9 cellular contexts compared by ENCODE assay signal in genomic region chr5:156934450-156935211, GRCh38. TPM values are rescaled to one million over a fixed set of nuclear protein-coding genes. Genes with fewer than 3 reads are reported as not detected.
DNase-seq lines count a peak whose midpoint lies in the region; ATAC-seq and TF ChIP-seq lines count a peak whose summit lies in the region.
"Had no signal": no experiment of that assay in that cellular context is flagged by ENCODE, and none has a peak within 500 bp of the region (broad histone marks: within the 10 kb centered on the region; RNA-seq: fewer than 3 reads in every experiment).

No MANE protein-coding gene starts in this region.

- H3K4me3 Mint-ChIP-seq in natural killer cell, result no peak overlapping the region

- peak in 2 of 3 experiments; percentile 8 to 31 for DNase-seq in NCI-H1417 (lab: John Stamatoyannopoulos, UW)
- DNase-seq in NCI-H1417 treated with DMSO at 0.1 percent for 48 hours (lab: John Stamatoyannopoulos, UW), result no peak
- no peak for DNase-seq in HFF-Myc (ENCODE audit: extremely low read depth, low read depth)
- peak in 3 of 5 experiments; percentile 8 to 73 (median 15) for DNase-seq in T-helper 2 cell
- no peak for DNase-seq in brain microvascular endothelial cell
- DNase-seq in natural killer cell, result peak; percentile 51
- DNase-seq in NCI-H128 (lab: John Stamatoyannopoulos, UW; ENCODE audit: unreplicated experiment), result no peak

- H3K4me3 ChIP-seq in HFF-Myc (replicated peaks; ENCODE audit: low read depth, low read length) (no peak overlapping the region), brain microvascular endothelial cell (ENCODE audit: low read depth, low read length) (no peak overlapping the region)
- H3K4me3 ChIP-seq: BLaER1 had no signal

- peak overlapping the region; percentile 65 to 78 for H3K27ac Mint-ChIP-seq in natural killer cell

- H3K27me3 ChIP-seq in brain microvascular endothelial cell (replicated peaks), result no peaks in the 10 kb centered on the region

- TF ChIP-seq CTCF in HFF-Myc (IDR thresholded peaks at IDR 0.05; ENCODE audit: low read depth, low read length, missing control alignments) (peak; percentile 63), brain microvascular endothelial cell (IDR thresholded peaks at IDR 0.05; ENCODE audit: low read depth, low read length, missing control alignments) (peak; percentile 30), natural killer cell (IDR thresholded peaks at IDR 0.05) (peak; percentile 93)

- H3K36me3 ChIP-seq in brain microvascular endothelial cell (replicated peaks), result no peaks in the 10 kb centered on the region
- H3K36me3 ChIP-seq: BLaER1 had no signal

- ATAC-seq in natural killer cell, result peak; percentile 68 to 71 (median 69)
- no peak for ATAC-seq in GM21786 (IDR thresholded peaks at IDR 0.05; ENCODE audit: unreplicated experiment)

- peaks cover 3% of the 10 kb centered on the region in 2 donors for H3K9me3 Mint-ChIP-seq in natural killer cell

- peaks cover under 1% of the 10 kb centered on the region for H3K36me3 Mint-ChIP-seq in natural killer cell

- intact Hi-C loops in natural killer cell (cut with micrococcal nuclease), result loop anchor here (1.0 to 10.0 kb wide), 2 partner anchors 200 to 990 kb away; no protein-coding TSS in a partner anchor

- in situ Hi-C loops in brain microvascular endothelial cell (cut with HindIII; ENCODE audit: low pct_ligation_motif_present, low sequenced_read_pairs), result no loop called here

- peaks cover 48 to 59% of the 10 kb centered on the region in 2 donors for H3K4me1 Mint-ChIP-seq in natural killer cell

- no peak overlapping the region for H3K27ac ChIP-seq in brain microvascular endothelial cell
- H3K27ac ChIP-seq: BLaER1 had no signal

- peaks cover 0 to 2% of the 10 kb centered on the region in 2 donors for H3K27me3 Mint-ChIP-seq in natural killer cell (ENCODE audit: low read depth in 2 of 2)

RNA-seq across cellular contexts. Expression of gene TIMD4, which starts 28.4 kb away (rescaled TPM):
- 1 to 10 TPM; 2.6 to 3.6 (median 3.0) TPM for total RNA-seq in natural killer cell

Comparison
In these comparisons a context has a peak if more than half of its experiments do, and no peak if none do; other contexts are left out.
1. DNase-seq: peak in NCI-H1417 (2 of 3), T-helper 2 cell (3 of 5) and natural killer cell (single experiment); none in NCI-H1417 treated with DMSO at 0.1 percent for 48 hours (single experiment), HFF-Myc (single experiment), brain microvascular endothelial cell (single experiment) and NCI-H128 (single experiment).
2. CTCF ChIP-seq: peak in every context shown above with its lines; median percentile 93 in natural killer cell; 63 in HFF-Myc; 30 in brain microvascular endothelial cell.